In genomic region chr4:63080929-63081328, GRCh38 we compare ENCODE assay signal across 9 cellular contexts.
"Had no signal": no experiment of that assay in that cellular context is flagged by ENCODE, and none has a peak within 500 bp of the region (broad histone marks: within the 10 kb centered on the region; RNA-seq: fewer than 3 reads in every experiment).

No MANE protein-coding gene starts in this region.

- H3K36me3 ChIP-seq: HAP-1 had no signal

- H3K4me3 ChIP-seq: GM23338, HAP-1, K562 had no signal

- ATAC-seq: GM23338, HCT116, K562 had no signal

- DNase-seq: H7, HFFc6, IMR-90, KG1 had no signal

- H3K27ac ChIP-seq: HL-60 had no signal

- H3K4me2 ChIP-seq: GM23338 had no signal

- H3K9me3 ChIP-seq: HAP-1 had no signal

- H2AFZ ChIP-seq: GM23338 had no signal

- H3K4me1 ChIP-seq: HAP-1 had no signal
